Comparison of ENCODE assay signal across 2 cellular contexts in the genomic region with DNA sequence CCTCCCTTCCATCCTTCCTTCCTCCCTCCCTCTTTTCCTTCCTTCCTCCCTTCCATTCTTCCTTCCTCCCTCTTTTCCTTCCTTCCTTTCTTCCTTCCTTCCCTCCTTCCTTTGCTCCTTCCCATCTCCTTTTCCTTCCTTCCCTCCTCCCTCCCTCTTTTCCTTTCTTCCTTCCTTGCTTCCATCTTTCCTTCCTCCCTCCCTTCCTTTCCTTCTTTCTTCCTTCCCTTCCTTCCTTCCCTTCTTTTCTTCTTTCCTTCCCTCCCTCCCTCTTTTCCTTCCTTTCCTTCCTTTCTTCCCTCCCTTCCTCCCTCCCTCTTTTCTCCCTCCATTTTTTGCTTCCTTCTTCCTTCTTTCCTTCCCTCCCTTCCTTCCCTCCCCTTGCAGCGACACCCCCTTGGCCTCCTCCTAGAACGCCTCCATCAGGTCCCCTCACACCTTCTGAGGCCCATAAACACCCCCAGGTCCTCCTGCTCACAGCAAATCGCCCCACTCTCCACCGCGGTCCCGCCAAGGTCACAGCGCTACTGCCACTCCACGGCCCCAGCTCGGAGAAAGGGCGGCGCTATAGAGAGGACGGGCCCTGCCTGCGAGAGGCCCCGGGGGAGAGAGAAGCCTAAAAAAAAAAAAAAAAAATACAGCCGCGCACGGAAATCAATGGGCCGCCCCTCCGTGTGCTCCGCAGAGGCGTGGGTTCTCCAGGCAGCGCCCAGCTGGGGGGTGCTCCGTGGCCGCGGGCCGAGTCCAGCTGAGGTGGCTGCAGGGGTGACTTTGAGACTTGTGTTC.
A peak's percentile ranks its signal among the peaks of the same experiment; 100 is the strongest.
TF ChIP-seq lines count a peak whose summit lies in the region.

No MANE protein-coding gene starts in this region.

TF ChIP-seq in HEK293, 187 proteins besides CTCF, POLR2A, EP300 and RAD21:
- TF ChIP-seq, protein P1, sequence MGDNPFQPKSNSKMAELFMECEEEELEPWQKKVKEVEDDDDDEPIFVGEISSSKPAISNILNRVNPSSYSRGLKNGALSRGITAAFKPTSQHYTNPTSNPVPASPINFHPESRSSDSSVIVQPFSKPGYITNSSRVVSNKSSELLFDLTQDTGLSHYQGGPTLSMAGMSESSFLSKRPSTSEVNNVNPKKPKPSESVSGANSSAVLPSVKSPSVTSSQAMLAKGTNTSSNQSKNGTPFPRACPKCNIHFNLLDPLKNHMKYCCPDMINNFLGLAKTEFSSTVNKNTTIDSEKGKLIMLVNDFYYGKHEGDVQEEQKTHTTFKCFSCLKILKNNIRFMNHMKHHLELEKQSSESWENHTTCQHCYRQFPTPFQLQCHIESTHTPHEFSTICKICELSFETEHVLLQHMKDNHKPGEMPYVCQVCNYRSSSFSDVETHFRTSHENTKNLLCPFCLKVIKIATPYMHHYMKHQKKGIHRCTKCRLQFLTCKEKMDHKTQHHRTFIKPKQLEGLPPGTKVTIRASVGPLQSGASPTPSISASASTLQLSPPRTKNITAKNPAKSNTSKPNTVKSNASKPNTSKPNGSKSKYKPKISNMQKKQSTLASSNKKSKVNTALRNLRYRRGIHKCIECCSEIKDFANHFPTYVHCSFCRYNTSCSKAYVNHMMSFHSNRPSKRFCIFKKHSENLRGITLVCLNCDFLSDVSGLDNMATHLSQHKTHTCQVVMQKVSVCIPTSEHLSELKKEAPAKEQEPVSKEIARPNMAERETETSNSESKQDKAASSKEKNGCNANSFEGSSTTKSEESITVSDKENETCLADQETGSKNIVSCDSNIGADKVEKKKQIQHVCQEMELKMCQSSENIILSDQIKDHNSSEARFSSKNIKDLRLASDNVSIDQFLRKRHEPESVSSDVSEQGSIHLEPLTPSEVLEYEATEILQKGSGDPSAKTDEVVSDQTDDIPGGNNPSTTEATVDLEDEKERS (tag by site-specific recombination; IDR thresholded peaks at IDR 0.05), result no peak
- peak; percentile 87 for TF ChIP-seq ZNF366 (tag by site-specific recombination; conservative IDR thresholded peaks at IDR 0.05)
TF ChIP-seq in HEK293: peak in this region for 1.

TF ChIP-seq in H1, 55 proteins besides CTCF, POLR2A, EP300 and RAD21:
- no peak for TF ChIP-seq RFX5 (IDR thresholded peaks at IDR 0.05; ENCODE audit: borderline replicate concordance, low read depth, low read length)
- TF ChIP-seq NANOG (IDR thresholded peaks at IDR 0.05; ENCODE audit: insufficient read depth, low read depth, low read length, poor library complexity, severe bottlenecking), result no peak
- TF ChIP-seq, protein P2, sequence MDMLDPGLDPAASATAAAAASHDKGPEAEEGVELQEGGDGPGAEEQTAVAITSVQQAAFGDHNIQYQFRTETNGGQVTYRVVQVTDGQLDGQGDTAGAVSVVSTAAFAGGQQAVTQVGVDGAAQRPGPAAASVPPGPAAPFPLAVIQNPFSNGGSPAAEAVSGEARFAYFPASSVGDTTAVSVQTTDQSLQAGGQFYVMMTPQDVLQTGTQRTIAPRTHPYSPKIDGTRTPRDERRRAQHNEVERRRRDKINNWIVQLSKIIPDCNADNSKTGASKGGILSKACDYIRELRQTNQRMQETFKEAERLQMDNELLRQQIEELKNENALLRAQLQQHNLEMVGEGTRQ (IDR thresholded peaks at IDR 0.05; ENCODE audit: low read length), result no peak
- TF ChIP-seq HDAC6 (IDR thresholded peaks at IDR 0.05; ENCODE audit: low read depth, low read length), result no peak
- TF ChIP-seq EGR1 (IDR thresholded peaks at IDR 0.05; ENCODE audit: borderline replicate concordance, low read depth, low read length), result no peak
- no peak for TF ChIP-seq BRCA1 (IDR thresholded peaks at IDR 0.05; ENCODE audit: low read depth, low read length)
- TF ChIP-seq KDM5A (IDR thresholded peaks at IDR 0.05; ENCODE audit: low read length), result no peak
- no peak for TF ChIP-seq SP4 (IDR thresholded peaks at IDR 0.05; ENCODE audit: low read length)
- TF ChIP-seq MAFK (IDR thresholded peaks at IDR 0.05; ENCODE audit: low read depth, low read length), result no peak
- TF ChIP-seq CEBPB (IDR thresholded peaks at IDR 0.05; ENCODE audit: low read depth, low read length), result no peak
- TF ChIP-seq GABPA (IDR thresholded peaks at IDR 0.05; ENCODE audit: borderline replicate concordance, insufficient read depth, low read length), result no peak
TF ChIP-seq in H1: peak in this region for 0.
